1 cellular context compared by ENCODE assay signal in genomic region chr3:177672252-177672911, GRCh38.
TF ChIP-seq lines count a peak whose summit lies in the region.

No MANE protein-coding gene starts in this region.

TF ChIP-seq in K562, 482 proteins besides CTCF, POLR2A, EP300 and RAD21 (continued from another document):
- TF ChIP-seq STAT6 (CRISPR knock-in tag; IDR thresholded peaks at IDR 0.05) (no peak), DPF2 (IDR thresholded peaks at IDR 0.05) (peak; percentile 75), HNRNPH1 (optimal IDR thresholded peaks at IDR 0.05; ENCODE audit: low read depth, low read length) (no peak), STAG1 (CRISPR knock-in tag; IDR thresholded peaks at IDR 0.05; ENCODE audit: borderline replicate concordance) (no peak), NFE2L1 (tag; IDR thresholded peaks at IDR 0.05; ENCODE audit: borderline replicate concordance, low read depth) (no peak), ZNF764 (CRISPR knock-in tag; IDR thresholded peaks at IDR 0.05; ENCODE audit: low read depth) (no peak), TEAD4 (IDR thresholded peaks at IDR 0.05; ENCODE audit: low read length) (peak; percentile 90), TEAD4 (CRISPR knock-in tag; IDR thresholded peaks at IDR 0.05; ENCODE audit: borderline replicate concordance) (no peak), ZNF277 (CRISPR knock-in tag; IDR thresholded peaks at IDR 0.05; ENCODE audit: borderline replicate concordance) (no peak), SMARCE1 (IDR thresholded peaks at IDR 0.05) (peak; percentile 75; the same call in 1 of the 2 replicates), GATAD2A (IDR thresholded peaks at IDR 0.05) (no peak), ARID3A (IDR thresholded peaks at IDR 0.05; ENCODE audit: borderline replicate concordance, low read depth, low read length) (0 out of 2 replicates have a peak, but pooled peaks have one; percentile 59), PHF20 (IDR thresholded peaks at IDR 0.05; ENCODE audit: partially characterized antibody) (no peak), RCOR1 (IDR thresholded peaks at IDR 0.05; ENCODE audit: borderline replicate concordance in 1 of 2, low read depth in 2 of 2, low read length in 2 of 2) (peak in 1 of 2 experiments; percentile 68; a peak in 1 of 4 replicates), NUFIP1 (IDR thresholded peaks at IDR 0.05; ENCODE audit: partially characterized antibody) (no peak), ZNF551 (CRISPR knock-in tag; IDR thresholded peaks at IDR 0.05) (no peak), TAF1 (IDR thresholded peaks at IDR 0.05; ENCODE audit: control insufficient read depth, extremely low read depth, insufficient read depth, low read length, severe bottlenecking) (no peak), ZNF695 (CRISPR knock-in tag; IDR thresholded peaks at IDR 0.05) (no peak), STAT5A (IDR thresholded peaks at IDR 0.05; ENCODE audit: borderline replicate concordance, low read length) (peak; percentile 45; the same call in 1 of the 2 replicates), ZNF311 (CRISPR knock-in tag; IDR thresholded peaks at IDR 0.05) (0 out of 2 replicates have a peak, but pooled peaks have one; percentile 25), SLC30A9 (CRISPR knock-in tag; IDR thresholded peaks at IDR 0.05) (no peak), KDM1A (IDR thresholded peaks at IDR 0.05) (peak; percentile 78 to 84), RHOXF2B (CRISPR knock-in tag; conservative IDR thresholded peaks at IDR 0.05) (no peak), RBM25 (IDR thresholded peaks at IDR 0.05; ENCODE audit: low read depth, low read length, severe bottlenecking) (no peak), SREBF2 (CRISPR knock-in tag; IDR thresholded peaks at IDR 0.05) (no peak), NFIX (CRISPR knock-in tag; IDR thresholded peaks at IDR 0.05; ENCODE audit: low read depth) (no peak), NCOA6 (IDR thresholded peaks at IDR 0.05) (no peak), OTX1 (CRISPR knock-in tag; IDR thresholded peaks at IDR 0.05) (no peak), NR3C1 (CRISPR knock-in tag; IDR thresholded peaks at IDR 0.05) (no peak), GTF2A2 (tag; IDR thresholded peaks at IDR 0.05) (no peak), PURB (CRISPR knock-in tag; IDR thresholded peaks at IDR 0.05; ENCODE audit: low read depth) (no peak), FOXJ3 (CRISPR knock-in tag; IDR thresholded peaks at IDR 0.05) (no peak), ZNF384 (IDR thresholded peaks at IDR 0.05; ENCODE audit: low read depth, low read length) (no peak), PBX2 (CRISPR knock-in tag; IDR thresholded peaks at IDR 0.05; ENCODE audit: low read depth) (no peak), PBX2 (tag; conservative IDR thresholded peaks at IDR 0.05; ENCODE audit: low read depth) (peak; percentile 23; the same call in 1 of the 2 replicates), POLR2AphosphoS5 (IDR thresholded peaks at IDR 0.05; ENCODE audit: control insufficient read depth, insufficient read depth, low read depth, low read length) (0 out of 2 replicates have a peak, but pooled peaks have one; percentile 42), TCFL5 (CRISPR knock-in tag; conservative IDR thresholded peaks at IDR 0.05) (no peak), NR4A1 (CRISPR knock-in tag; IDR thresholded peaks at IDR 0.05) (no peak), NR4A1 (tag; IDR thresholded peaks at IDR 0.05) (no peak), ZNF639 (CRISPR knock-in tag; conservative IDR thresholded peaks at IDR 0.05 in 1 of 2, IDR thresholded peaks at IDR 0.05 in 1 of 2) (no peak), BRD4 (IDR thresholded peaks at IDR 0.05) (no peak), HDAC3 (IDR thresholded peaks at IDR 0.05; ENCODE audit: borderline replicate concordance, partially characterized antibody) (no peak)
